Comparison of ENCODE assay signal across 18 cellular contexts in genomic region chr9:116800885-116801284, GRCh38.
A peak's percentile ranks its signal among the peaks of the same experiment; 100 is the strongest.
DNase-seq lines count a peak whose midpoint lies in the region; ATAC-seq, FAIRE-seq and TF ChIP-seq lines count a peak whose summit lies in the region.
"Had no signal": no experiment of that assay in that cellular context is flagged by ENCODE, and none has a peak within 500 bp of the region (broad histone marks: within the 10 kb centered on the region; RNA-seq: fewer than 3 reads in every experiment).

No MANE protein-coding gene starts in this region.

- no TSS peak for BruUV-seq in A673 (replicated peaks; lab: Mats Ljungman, UMichigan)

- no peaks in the 10 kb centered on the region for H3K9me3 ChIP-seq in A673 (ENCODE audit: low read depth, low read length, poor library complexity, severe bottlenecking)
- H3K9me3 ChIP-seq: esophagus squamous epithelium, pancreas, upper lobe of left lung had no signal

- CTCF ChIA-PET in A673 (lab: Charles Lee) = no interaction called here

- ATAC-seq in GM19372 (IDR thresholded peaks at IDR 0.05; ENCODE audit: low read depth, unreplicated experiment) = peak; percentile 71
- ATAC-seq: K562, pancreas had no signal

- POLR2A ChIA-PET in A673 (lab: Charles Lee; ENCODE audit: low non-redundant PET) = no interaction called here

- FAIRE-seq in GM19239 (lab: Jason Lieb, UNC) = no peak
- FAIRE-seq: colon, K562, pancreas had no signal

- intact Hi-C loops in A673 (cut with micrococcal nuclease; ENCODE audit: unreplicated experiment) = no loop called here

- H3K4me1 ChIP-seq in A673 (ENCODE audit: insufficient read depth, low read length, poor library complexity, severe bottlenecking) = no peaks in the 10 kb centered on the region
- H3K4me1 ChIP-seq: esophagus squamous epithelium, pancreas, upper lobe of left lung had no signal

- H3K4me3 ChIP-seq in A673 (ENCODE audit: low read depth, low read length, poor library complexity, severe bottlenecking) = no peak overlapping the region
- H3K4me3 ChIP-seq: esophagus squamous epithelium, K562, pancreas, upper lobe of left lung had no signal

- TF ChIP-seq CTCF in A673 (conservative IDR thresholded peaks at IDR 0.05; ENCODE audit: low read depth, low read length) = no peak

- DNase-seq in A673 (ENCODE audit: low spot score) (peak; percentile 51), NCI-H2171 (lab: John Stamatoyannopoulos, UW) (peak; percentile 60), iPS DF 19.7 (ENCODE audit: low read depth, low spot score) (peak; percentile 73), activated T-cell treated with anti-CD3 and anti-CD28 coated beads for 4 hours (no peak), GM19239 (ENCODE audit: insufficient read length, low spot score) (no peak), retina (no peak), NCI-H345 (lab: John Stamatoyannopoulos, UW) (no peak)
- DNase-seq: activated CD4-positive, alpha-beta T cell treated with anti-CD3 and anti-CD28 coated beads for 1 hour; DMS153; esophagus squamous epithelium; NCI-H187; OCI-M1; pancreas; stimulated activated CD8-positive, alpha-beta memory T cell treated with anti-CD3 and anti-CD28 coated beads, Interleukin-4, amount 100 ng/mL, for 48 hours; upper lobe of left lung had no signal

- no peaks in the 10 kb centered on the region for H3K27me3 ChIP-seq in A673 (replicated peaks; ENCODE audit: insufficient read depth, low read depth, low read length, poor library complexity)
- H3K27me3 ChIP-seq: esophagus squamous epithelium, pancreas, upper lobe of left lung had no signal

- H3K36me3 ChIP-seq in A673 (ENCODE audit: insufficient read depth, low read length, poor library complexity, severe bottlenecking) = no peaks in the 10 kb centered on the region
- H3K36me3 ChIP-seq: esophagus squamous epithelium, pancreas, upper lobe of left lung had no signal

- H3K27ac ChIP-seq in A673 (ENCODE audit: low read depth, low read length, poor library complexity, severe bottlenecking) = no peak overlapping the region
- H3K27ac ChIP-seq: esophagus squamous epithelium, pancreas, upper lobe of left lung had no signal

Comparison
In these comparisons a context has a peak if more than half of its experiments do, and no peak if none do; other contexts are left out.
1. DNase-seq: peak in A673 (single experiment), NCI-H2171 (single experiment) and iPS DF 19.7 (single experiment); none in activated T-cell treated with anti-CD3 and anti-CD28 coated beads for 4 hours (single experiment), GM19239 (single experiment), retina (single experiment) and NCI-H345 (single experiment).